Comparison of ENCODE assay signal across 1 cellular context in the genomic region with DNA sequence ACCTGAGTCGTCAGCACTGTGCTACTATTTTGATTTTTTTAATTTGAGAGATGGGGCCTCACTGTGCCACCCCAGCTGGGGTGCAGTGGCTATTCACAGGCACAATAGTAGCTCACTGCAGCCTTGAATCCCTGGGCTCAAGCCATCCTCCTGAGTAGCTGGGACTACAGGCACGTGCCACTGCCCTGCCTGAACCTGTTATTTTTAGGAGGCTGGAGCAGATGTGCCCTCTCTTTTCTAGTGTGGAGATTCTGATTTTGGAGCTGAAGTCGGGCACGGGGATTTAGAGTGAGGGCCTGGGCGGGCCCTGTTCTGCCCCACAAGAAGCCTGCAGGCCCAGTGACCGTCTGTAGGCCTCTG.
TF ChIP-seq lines count a peak whose summit lies in the region.

No MANE protein-coding gene starts in this region.

TF ChIP-seq in GM23338, 12 proteins besides CTCF, POLR2A, EP300 and RAD21 (continued from another document):
- TF ChIP-seq, protein P1, sequence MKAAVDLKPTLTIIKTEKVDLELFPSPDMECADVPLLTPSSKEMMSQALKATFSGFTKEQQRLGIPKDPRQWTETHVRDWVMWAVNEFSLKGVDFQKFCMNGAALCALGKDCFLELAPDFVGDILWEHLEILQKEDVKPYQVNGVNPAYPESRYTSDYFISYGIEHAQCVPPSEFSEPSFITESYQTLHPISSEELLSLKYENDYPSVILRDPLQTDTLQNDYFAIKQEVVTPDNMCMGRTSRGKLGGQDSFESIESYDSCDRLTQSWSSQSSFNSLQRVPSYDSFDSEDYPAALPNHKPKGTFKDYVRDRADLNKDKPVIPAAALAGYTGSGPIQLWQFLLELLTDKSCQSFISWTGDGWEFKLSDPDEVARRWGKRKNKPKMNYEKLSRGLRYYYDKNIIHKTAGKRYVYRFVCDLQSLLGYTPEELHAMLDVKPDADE (IDR thresholded peaks at IDR 0.05), result no peak
- no peak for TF ChIP-seq ZNF331 (CRISPR knock-in tag; IDR thresholded peaks at IDR 0.05; ENCODE audit: low read depth)
- no peak for TF ChIP-seq STAT1 (IDR thresholded peaks at IDR 0.05; ENCODE audit: unreplicated experiment)
- TF ChIP-seq EZH2 (IDR thresholded peaks at IDR 0.05; ENCODE audit: low read depth, unreplicated experiment), result no peak
- no peak for TF ChIP-seq JUNB (IDR thresholded peaks at IDR 0.05; ENCODE audit: unreplicated experiment)
- no peak for TF ChIP-seq EZH2phosphoT487 (IDR thresholded peaks at IDR 0.05; ENCODE audit: unreplicated experiment)
- TF ChIP-seq, protein P2, sequence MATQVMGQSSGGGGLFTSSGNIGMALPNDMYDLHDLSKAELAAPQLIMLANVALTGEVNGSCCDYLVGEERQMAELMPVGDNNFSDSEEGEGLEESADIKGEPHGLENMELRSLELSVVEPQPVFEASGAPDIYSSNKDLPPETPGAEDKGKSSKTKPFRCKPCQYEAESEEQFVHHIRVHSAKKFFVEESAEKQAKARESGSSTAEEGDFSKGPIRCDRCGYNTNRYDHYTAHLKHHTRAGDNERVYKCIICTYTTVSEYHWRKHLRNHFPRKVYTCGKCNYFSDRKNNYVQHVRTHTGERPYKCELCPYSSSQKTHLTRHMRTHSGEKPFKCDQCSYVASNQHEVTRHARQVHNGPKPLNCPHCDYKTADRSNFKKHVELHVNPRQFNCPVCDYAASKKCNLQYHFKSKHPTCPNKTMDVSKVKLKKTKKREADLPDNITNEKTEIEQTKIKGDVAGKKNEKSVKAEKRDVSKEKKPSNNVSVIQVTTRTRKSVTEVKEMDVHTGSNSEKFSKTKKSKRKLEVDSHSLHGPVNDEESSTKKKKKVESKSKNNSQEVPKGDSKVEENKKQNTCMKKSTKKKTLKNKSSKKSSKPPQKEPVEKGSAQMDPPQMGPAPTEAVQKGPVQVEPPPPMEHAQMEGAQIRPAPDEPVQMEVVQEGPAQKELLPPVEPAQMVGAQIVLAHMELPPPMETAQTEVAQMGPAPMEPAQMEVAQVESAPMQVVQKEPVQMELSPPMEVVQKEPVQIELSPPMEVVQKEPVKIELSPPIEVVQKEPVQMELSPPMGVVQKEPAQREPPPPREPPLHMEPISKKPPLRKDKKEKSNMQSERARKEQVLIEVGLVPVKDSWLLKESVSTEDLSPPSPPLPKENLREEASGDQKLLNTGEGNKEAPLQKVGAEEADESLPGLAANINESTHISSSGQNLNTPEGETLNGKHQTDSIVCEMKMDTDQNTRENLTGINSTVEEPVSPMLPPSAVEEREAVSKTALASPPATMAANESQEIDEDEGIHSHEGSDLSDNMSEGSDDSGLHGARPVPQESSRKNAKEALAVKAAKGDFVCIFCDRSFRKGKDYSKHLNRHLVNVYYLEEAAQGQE (IDR thresholded peaks at IDR 0.05; ENCODE audit: unreplicated experiment), result no peak
- no peak for TF ChIP-seq ZNF114 (CRISPR knock-in tag; IDR thresholded peaks at IDR 0.05)
- TF ChIP-seq, protein P3, sequence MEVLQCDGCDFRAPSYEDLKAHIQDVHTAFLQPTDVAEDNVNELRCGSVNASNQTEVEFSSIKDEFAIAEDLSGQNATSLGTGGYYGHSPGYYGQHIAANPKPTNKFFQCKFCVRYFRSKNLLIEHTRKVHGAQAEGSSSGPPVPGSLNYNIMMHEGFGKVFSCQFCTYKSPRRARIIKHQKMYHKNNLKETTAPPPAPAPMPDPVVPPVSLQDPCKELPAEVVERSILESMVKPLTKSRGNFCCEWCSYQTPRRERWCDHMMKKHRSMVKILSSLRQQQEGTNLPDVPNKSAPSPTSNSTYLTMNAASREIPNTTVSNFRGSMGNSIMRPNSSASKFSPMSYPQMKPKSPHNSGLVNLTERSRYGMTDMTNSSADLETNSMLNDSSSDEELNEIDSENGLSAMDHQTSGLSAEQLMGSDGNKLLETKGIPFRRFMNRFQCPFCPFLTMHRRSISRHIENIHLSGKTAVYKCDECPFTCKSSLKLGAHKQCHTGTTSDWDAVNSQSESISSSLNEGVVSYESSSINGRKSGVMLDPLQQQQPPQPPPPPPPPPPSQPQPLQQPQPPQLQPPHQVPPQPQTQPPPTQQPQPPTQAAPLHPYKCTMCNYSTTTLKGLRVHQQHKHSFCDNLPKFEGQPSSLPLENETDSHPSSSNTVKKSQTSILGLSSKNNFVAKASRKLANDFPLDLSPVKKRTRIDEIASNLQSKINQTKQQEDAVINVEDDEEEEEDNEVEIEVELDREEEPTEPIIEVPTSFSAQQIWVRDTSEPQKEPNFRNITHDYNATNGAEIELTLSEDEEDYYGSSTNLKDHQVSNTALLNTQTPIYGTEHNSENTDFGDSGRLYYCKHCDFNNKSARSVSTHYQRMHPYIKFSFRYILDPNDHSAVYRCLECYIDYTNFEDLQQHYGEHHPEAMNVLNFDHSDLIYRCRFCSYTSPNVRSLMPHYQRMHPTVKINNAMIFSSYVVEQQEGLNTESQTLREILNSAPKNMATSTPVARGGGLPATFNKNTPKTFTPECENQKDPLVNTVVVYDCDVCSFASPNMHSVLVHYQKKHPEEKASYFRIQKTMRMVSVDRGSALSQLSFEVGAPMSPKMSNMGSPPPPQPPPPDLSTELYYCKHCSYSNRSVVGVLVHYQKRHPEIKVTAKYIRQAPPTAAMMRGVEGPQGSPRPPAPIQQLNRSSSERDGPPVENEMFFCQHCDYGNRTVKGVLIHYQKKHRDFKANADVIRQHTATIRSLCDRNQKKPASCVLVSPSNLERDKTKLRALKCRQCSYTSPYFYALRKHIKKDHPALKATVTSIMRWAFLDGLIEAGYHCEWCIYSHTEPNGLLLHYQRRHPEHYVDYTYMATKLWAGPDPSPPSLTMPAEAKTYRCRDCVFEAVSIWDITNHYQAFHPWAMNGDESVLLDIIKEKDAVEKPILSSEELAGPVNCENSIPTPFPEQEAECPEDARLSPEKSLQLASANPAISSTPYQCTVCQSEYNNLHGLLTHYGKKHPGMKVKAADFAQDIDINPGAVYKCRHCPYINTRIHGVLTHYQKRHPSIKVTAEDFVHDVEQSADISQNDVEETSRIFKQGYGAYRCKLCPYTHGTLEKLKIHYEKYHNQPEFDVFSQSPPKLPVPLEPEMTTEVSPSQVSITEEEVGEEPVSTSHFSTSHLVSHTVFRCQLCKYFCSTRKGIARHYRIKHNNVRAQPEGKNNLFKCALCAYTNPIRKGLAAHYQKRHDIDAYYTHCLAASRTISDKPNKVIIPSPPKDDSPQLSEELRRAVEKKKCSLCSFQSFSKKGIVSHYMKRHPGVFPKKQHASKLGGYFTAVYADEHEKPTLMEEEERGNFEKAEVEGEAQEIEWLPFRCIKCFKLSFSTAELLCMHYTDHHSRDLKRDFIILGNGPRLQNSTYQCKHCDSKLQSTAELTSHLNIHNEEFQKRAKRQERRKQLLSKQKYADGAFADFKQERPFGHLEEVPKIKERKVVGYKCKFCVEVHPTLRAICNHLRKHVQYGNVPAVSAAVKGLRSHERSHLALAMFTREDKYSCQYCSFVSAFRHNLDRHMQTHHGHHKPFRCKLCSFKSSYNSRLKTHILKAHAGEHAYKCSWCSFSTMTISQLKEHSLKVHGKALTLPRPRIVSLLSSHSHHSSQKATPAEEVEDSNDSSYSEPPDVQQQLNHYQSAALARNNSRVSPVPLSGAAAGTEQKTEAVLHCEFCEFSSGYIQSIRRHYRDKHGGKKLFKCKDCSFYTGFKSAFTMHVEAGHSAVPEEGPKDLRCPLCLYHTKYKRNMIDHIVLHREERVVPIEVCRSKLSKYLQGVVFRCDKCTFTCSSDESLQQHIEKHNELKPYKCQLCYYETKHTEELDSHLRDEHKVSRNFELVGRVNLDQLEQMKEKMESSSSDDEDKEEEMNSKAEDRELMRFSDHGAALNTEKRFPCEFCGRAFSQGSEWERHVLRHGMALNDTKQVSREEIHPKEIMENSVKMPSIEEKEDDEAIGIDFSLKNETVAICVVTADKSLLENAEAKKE (CRISPR knock-in tag; IDR thresholded peaks at IDR 0.05), result no peak
